Comparison of ENCODE assay signal across 8 cellular contexts in the genomic region with DNA sequence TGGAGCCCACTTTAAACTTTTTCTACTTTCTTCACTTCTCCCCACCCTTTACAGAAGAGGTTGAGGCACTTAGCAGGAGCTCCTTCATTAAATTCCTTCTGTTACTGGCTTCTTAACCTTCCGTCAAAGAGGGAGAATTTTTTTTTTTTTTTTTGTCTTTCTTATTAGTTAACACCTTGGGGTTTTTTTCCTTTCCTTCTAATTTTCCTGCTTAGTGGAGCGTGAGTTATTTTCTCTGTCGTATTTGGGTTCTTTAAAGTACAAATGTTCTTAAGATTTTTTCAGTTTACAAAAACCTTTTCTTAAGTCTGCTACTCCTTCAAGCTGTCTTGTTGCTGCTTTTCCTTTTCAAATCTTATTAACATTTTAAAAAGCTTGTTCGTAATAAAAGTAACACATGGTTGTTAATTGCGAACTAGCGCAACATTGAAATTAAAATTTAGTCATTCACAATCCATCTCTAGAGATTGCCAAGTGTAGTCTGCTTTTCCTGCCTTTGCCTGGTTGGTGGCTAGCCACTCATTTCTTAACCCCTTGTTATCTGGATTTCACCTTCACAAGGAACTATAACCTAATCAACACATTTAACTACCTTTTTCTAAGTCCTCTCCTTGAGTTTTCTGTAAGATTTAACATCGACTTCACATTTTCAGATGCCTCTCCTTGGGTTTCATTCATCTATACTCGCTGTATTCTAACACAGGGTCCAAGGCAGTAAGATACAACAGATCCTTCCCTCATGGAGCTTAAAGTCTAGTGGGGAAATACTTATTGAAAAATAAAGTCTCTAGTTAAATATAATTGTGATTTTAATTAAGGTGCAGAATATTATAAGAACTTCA. TPM values are rescaled to one million over a fixed set of nuclear protein-coding genes. Genes with fewer than 3 reads are reported as not detected.
DNase-seq lines count a peak whose midpoint lies in the region; ATAC-seq and TF ChIP-seq lines count a peak whose summit lies in the region.

No MANE protein-coding gene starts in this region.

- H3K4me1 ChIP-seq in iPS-20b (ENCODE audit: insufficient read depth, low read length) (peaks cover 21% of the 10 kb centered on the region), thoracic aorta (ENCODE audit: control insufficient read depth in 1 of 2, low read depth in 2 of 2) (peaks cover 14 to 65% of the 10 kb centered on the region in 2 donors)

- H3K9me3 ChIP-seq in iPS-20b (ENCODE audit: insufficient read depth, low read depth, low read length) (no peaks in the 10 kb centered on the region), thoracic aorta (no peaks in the 10 kb centered on the region)

- CTCF ChIA-PET in activated CD8-positive, alpha-beta memory T cell treated with anti-CD3 and anti-CD28 coated beads, Interleukin-2, amount 10 ng/mL, durations not matched to agents 7 days and 5 days (lab: Charles Lee), result interaction anchor here (0.6 to 1.1 kb wide), 3 partner anchors 37 to 181 kb away, joined by 3 read pairs; no protein-coding TSS in a partner anchor
- CTCF ChIA-PET in activated CD4-positive, alpha-beta memory T cell treated with anti-CD3 and anti-CD28 coated beads, Interleukin-2, amount 10 ng/mL, durations not matched to agents 7 days and 5 days (lab: Charles Lee), result interaction anchor here (0.6 to 1.5 kb wide), 5 partner anchors 15 to 927 kb away, joined by 3 to 4 read pairs (median 3); no protein-coding TSS in a partner anchor

- H3K9ac ChIP-seq in iPS-20b (ENCODE audit: low read depth, low read length), result peak overlapping the region; percentile 93

- TF ChIP-seq CTCF in thoracic aorta (IDR thresholded peaks at IDR 0.05), result no peak

- DNase-seq in activated CD8-positive, alpha-beta memory T cell treated with anti-CD3 and anti-CD28 coated beads, Interleukin-2, amount 10 ng/mL, durations not matched to agents 7 days and 5 days, result no peak
- DNase-seq in activated CD8-positive, alpha-beta memory T cell treated with anti-CD3 and anti-CD28 coated beads, Interleukin-2, amount 50 U/mL, for 4 hours, result no peak
- DNase-seq in activated CD4-positive, alpha-beta memory T cell treated with anti-CD3 and anti-CD28 coated beads, Interleukin-2, amount 10 ng/mL, durations not matched to agents 7 days and 5 days, result no peak
- no peak for DNase-seq in thoracic aorta (ENCODE audit: low spot score)
- DNase-seq in stimulated activated naive CD4-positive, alpha-beta T cell (lab: John Stamatoyannopoulos, UW), result no peak

- H3K27me3 ChIP-seq in iPS-20b (ENCODE audit: insufficient read depth, low read length) (no peaks in the 10 kb centered on the region), thoracic aorta (replicated peaks; ENCODE audit: insufficient read depth) (no peaks in the 10 kb centered on the region)

- peaks cover 39% of the 10 kb centered on the region for H3K4me1 Mint-ChIP-seq in activated CD8-positive, alpha-beta memory T cell treated with anti-CD3 and anti-CD28 coated beads, Interleukin-2, amount 10 ng/mL, durations not matched to agents 7 days and 5 days
- peaks cover 41% of the 10 kb centered on the region for H3K4me1 Mint-ChIP-seq in activated CD4-positive, alpha-beta memory T cell treated with anti-CD3 and anti-CD28 coated beads, Interleukin-2, amount 10 ng/mL, durations not matched to agents 7 days and 5 days

- H3K36me3 ChIP-seq in iPS-20b (ENCODE audit: insufficient read depth, low read depth, low read length) (no peaks in the 10 kb centered on the region), thoracic aorta (no peaks in the 10 kb centered on the region)

- H3K27ac ChIP-seq in iPS-20b (ENCODE audit: low read length) (no peak overlapping the region), thoracic aorta (peak overlapping the region; percentile 99 to 100)

- peaks cover 11% of the 10 kb centered on the region for H3K36me3 Mint-ChIP-seq in activated CD8-positive, alpha-beta memory T cell treated with anti-CD3 and anti-CD28 coated beads, Interleukin-2, amount 10 ng/mL, durations not matched to agents 7 days and 5 days
- H3K36me3 Mint-ChIP-seq in activated CD4-positive, alpha-beta memory T cell treated with anti-CD3 and anti-CD28 coated beads, Interleukin-2, amount 10 ng/mL, durations not matched to agents 7 days and 5 days (ENCODE audit: low read depth), result peaks cover 7% of the 10 kb centered on the region

- ATAC-seq in activated CD8-positive, alpha-beta memory T cell treated with anti-CD3 and anti-CD28 coated beads, Interleukin-2, amount 10 ng/mL, durations not matched to agents 7 days and 5 days, result no peak
- no peak for ATAC-seq in thoracic aorta (ENCODE audit: insufficient number of reproducible peaks, low FRiP score, low read depth)
- no peak for ATAC-seq in HG03175 (IDR thresholded peaks at IDR 0.05; ENCODE audit: unreplicated experiment)
- no peak for ATAC-seq in HG02610 (IDR thresholded peaks at IDR 0.05; ENCODE audit: unreplicated experiment)

- H3K27ac Mint-ChIP-seq in activated CD8-positive, alpha-beta memory T cell treated with anti-CD3 and anti-CD28 coated beads, Interleukin-2, amount 10 ng/mL, durations not matched to agents 7 days and 5 days, result no peak overlapping the region
- no peak overlapping the region for H3K27ac Mint-ChIP-seq in activated CD4-positive, alpha-beta memory T cell treated with anti-CD3 and anti-CD28 coated beads, Interleukin-2, amount 10 ng/mL, durations not matched to agents 7 days and 5 days

- H3K4me3 ChIP-seq in iPS-20b (ENCODE audit: low read length) (peak overlapping the region; percentile 98), thoracic aorta (peak overlapping the region; percentile 81)

- peaks cover 19% of the 10 kb centered on the region for H3K27me3 Mint-ChIP-seq in activated CD8-positive, alpha-beta memory T cell treated with anti-CD3 and anti-CD28 coated beads, Interleukin-2, amount 10 ng/mL, durations not matched to agents 7 days and 5 days
- H3K27me3 Mint-ChIP-seq in activated CD4-positive, alpha-beta memory T cell treated with anti-CD3 and anti-CD28 coated beads, Interleukin-2, amount 10 ng/mL, durations not matched to agents 7 days and 5 days, result peaks cover 13% of the 10 kb centered on the region

- H3K4me3 Mint-ChIP-seq in activated CD8-positive, alpha-beta memory T cell treated with anti-CD3 and anti-CD28 coated beads, Interleukin-2, amount 10 ng/mL, durations not matched to agents 7 days and 5 days, result peak overlapping the region; percentile 85
- peak overlapping the region; percentile 12 for H3K4me3 Mint-ChIP-seq in activated CD4-positive, alpha-beta memory T cell treated with anti-CD3 and anti-CD28 coated beads, Interleukin-2, amount 10 ng/mL, durations not matched to agents 7 days and 5 days

- POLR2A ChIA-PET in activated CD4-positive, alpha-beta memory T cell treated with anti-CD3 and anti-CD28 coated beads, Interleukin-2, amount 10 ng/mL, durations not matched to agents 7 days and 5 days (lab: Charles Lee), result interaction anchor here (0.8 to 3.9 kb wide), 4 partner anchors 41 to 152 kb away, joined by 3 to 31 read pairs (median 4); no protein-coding TSS in a partner anchor

- H3K9me3 Mint-ChIP-seq in activated CD8-positive, alpha-beta memory T cell treated with anti-CD3 and anti-CD28 coated beads, Interleukin-2, amount 10 ng/mL, durations not matched to agents 7 days and 5 days (ENCODE audit: low read depth), result no peaks in the 10 kb centered on the region
- no peaks in the 10 kb centered on the region for H3K9me3 Mint-ChIP-seq in activated CD4-positive, alpha-beta memory T cell treated with anti-CD3 and anti-CD28 coated beads, Interleukin-2, amount 10 ng/mL, durations not matched to agents 7 days and 5 days

RNA-seq across cellular contexts. Expression of a gene that starts 2.0 kb away (rescaled TPM):
- total RNA-seq in activated CD8-positive, alpha-beta memory T cell treated with anti-CD3 and anti-CD28 coated beads, Interleukin-2, amount 10 ng/mL, durations not matched to agents 7 days and 5 days, result 10 to 100 TPM; 17.1 to 19.5 TPM
- total RNA-seq in activated CD4-positive, alpha-beta memory T cell treated with anti-CD3 and anti-CD28 coated beads, Interleukin-2, amount 10 ng/mL, durations not matched to agents 7 days and 5 days, result 10 to 100 TPM; 14.8 to 17.2 TPM
- total RNA-seq in thoracic aorta, result 100 to 1,000 TPM in 1 of 2 donors, 10 to 100 TPM in 1; 69.0 to 130 TPM
